Comparison of ENCODE assay signal across 11 cellular contexts in genomic region chr10:69757206-69757552, GRCh38. TPM values are rescaled to one million over a fixed set of nuclear protein-coding genes. Genes with fewer than 3 reads are reported as not detected.
"Had no signal": no experiment of that assay in that cellular context is flagged by ENCODE, and none has a peak within 500 bp of the region (broad histone marks: within the 10 kb centered on the region; RNA-seq: fewer than 3 reads in every experiment).

No MANE protein-coding gene starts in this region.

- H3K4me1 Mint-ChIP-seq: activated CD4-positive, alpha-beta memory T cell treated with anti-CD3 and anti-CD28 coated beads, Interleukin-2, amount 10 ng/mL, durations not matched to agents 7 days and 5 days; activated CD4-positive, alpha-beta T cell treated with anti-CD3 and anti-CD28 coated beads for 36 hours; activated naive CD8-positive, alpha-beta T cell treated with anti-CD3 and anti-CD28 coated beads, Interleukin-2, amount 50 U/mL, for 24 hours; T-cell had no signal

- H3K27ac ChIP-seq: gastroesophageal sphincter had no signal

- H3K9me3 ChIP-seq: gastroesophageal sphincter, stomach had no signal

- DNase-seq: activated CD4-positive, alpha-beta memory T cell treated with anti-CD3 and anti-CD28 coated beads, Interleukin-2, amount 10 ng/mL, durations not matched to agents 7 days and 5 days; activated CD4-positive, alpha-beta T cell treated with anti-CD3 and anti-CD28 coated beads for 36 hours; activated naive CD8-positive, alpha-beta T cell treated with anti-CD3 and anti-CD28 coated beads, Interleukin-2, amount 50 U/mL, for 24 hours; central memory CD4-positive, alpha-beta T cell; kidney; stimulated activated CD4-positive, alpha-beta T cell treated with anti-CD3 and anti-CD28 coated beads, Interleukin-2, amount 100 ng/mL, for 48 hours; stomach; T-cell; T1000 had no signal

- H3K4me3 Mint-ChIP-seq: activated CD4-positive, alpha-beta memory T cell treated with anti-CD3 and anti-CD28 coated beads, Interleukin-2, amount 10 ng/mL, durations not matched to agents 7 days and 5 days; activated CD4-positive, alpha-beta T cell treated with anti-CD3 and anti-CD28 coated beads for 36 hours; activated naive CD8-positive, alpha-beta T cell treated with anti-CD3 and anti-CD28 coated beads, Interleukin-2, amount 50 U/mL, for 24 hours; dendritic cell treated with granulocyte-macrophage colony-stimulating factor and Interleukin-4, amounts not matched to agents 40 ng/mL and 50 ng/mL, for 4 days; T-cell had no signal

- H3K27ac Mint-ChIP-seq: activated CD4-positive, alpha-beta memory T cell treated with anti-CD3 and anti-CD28 coated beads, Interleukin-2, amount 10 ng/mL, durations not matched to agents 7 days and 5 days; activated CD4-positive, alpha-beta T cell treated with anti-CD3 and anti-CD28 coated beads for 36 hours; activated naive CD8-positive, alpha-beta T cell treated with anti-CD3 and anti-CD28 coated beads, Interleukin-2, amount 50 U/mL, for 24 hours; dendritic cell treated with granulocyte-macrophage colony-stimulating factor and Interleukin-4, amounts not matched to agents 40 ng/mL and 50 ng/mL, for 4 days; T-cell had no signal

- H3K36me3 Mint-ChIP-seq: T-cell had no signal

- H3K36me3 ChIP-seq: gastroesophageal sphincter, stomach had no signal

- H3K9me3 Mint-ChIP-seq: activated CD4-positive, alpha-beta memory T cell treated with anti-CD3 and anti-CD28 coated beads, Interleukin-2, amount 10 ng/mL, durations not matched to agents 7 days and 5 days; activated naive CD8-positive, alpha-beta T cell treated with anti-CD3 and anti-CD28 coated beads, Interleukin-2, amount 50 U/mL, for 24 hours; dendritic cell treated with granulocyte-macrophage colony-stimulating factor and Interleukin-4, amounts not matched to agents 40 ng/mL and 50 ng/mL, for 4 days had no signal

- H3K4me3 ChIP-seq: gastroesophageal sphincter, stomach had no signal

- ATAC-seq: activated CD4-positive, alpha-beta T cell treated with anti-CD3 and anti-CD28 coated beads for 36 hours; activated naive CD8-positive, alpha-beta T cell treated with anti-CD3 and anti-CD28 coated beads, Interleukin-2, amount 50 U/mL, for 24 hours; gastroesophageal sphincter; T-cell had no signal

RNA-seq across cellular contexts. Expression of gene COL13A1, which starts 44.5 kb away (rescaled TPM):
- total RNA-seq: activated CD4-positive, alpha-beta memory T cell treated with anti-CD3 and anti-CD28 coated beads, Interleukin-2, amount 10 ng/mL, durations not matched to agents 7 days and 5 days; activated CD4-positive, alpha-beta T cell treated with anti-CD3 and anti-CD28 coated beads for 36 hours had no signal
